In the genomic region with DNA sequence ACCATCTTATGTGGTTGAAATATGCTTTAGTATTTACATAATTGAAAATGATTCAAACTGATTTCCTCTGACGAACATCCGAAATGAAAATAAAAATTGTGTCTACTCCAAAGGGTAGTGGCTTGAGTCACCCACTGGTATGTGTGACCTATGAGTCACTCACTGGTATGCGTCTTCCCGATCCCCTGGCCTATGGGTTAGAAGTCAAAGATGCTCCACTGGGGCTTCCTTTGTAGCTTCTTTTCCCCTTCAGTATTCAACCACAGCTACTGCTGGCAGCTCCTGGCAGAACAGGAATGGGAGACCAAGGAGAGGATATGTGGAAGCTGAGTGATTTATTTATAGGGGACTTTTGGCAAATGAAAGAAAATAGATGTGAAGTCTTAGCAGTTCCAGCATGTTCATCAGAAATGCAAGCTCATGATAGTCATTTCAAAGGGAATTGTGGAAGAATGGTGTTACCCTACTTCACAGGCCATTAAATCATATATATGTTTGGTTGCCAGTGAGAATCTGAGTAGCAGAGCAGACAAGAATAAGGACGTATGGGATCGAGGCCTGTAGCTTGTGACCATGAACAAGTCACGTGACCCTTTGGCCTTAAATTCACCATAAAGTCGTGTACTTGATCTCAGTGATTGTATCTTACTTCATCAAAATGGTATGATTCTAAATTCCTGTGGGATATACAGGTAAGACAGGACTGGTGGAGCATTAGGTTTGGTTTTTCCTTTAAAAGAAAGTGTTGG, we compare ENCODE assay signal across 8 cellular contexts.
A peak's percentile ranks its signal among the peaks of the same experiment; 100 is the strongest.
DNase-seq lines count a peak whose midpoint lies in the region; ATAC-seq and TF ChIP-seq lines count a peak whose summit lies in the region.

No MANE protein-coding gene starts in this region.

- peak; percentile 17 for DNase-seq in 8988T
- peak; percentile 62 for DNase-seq in activated CD4-positive, alpha-beta T cell treated with anti-CD3 and anti-CD28 coated beads for 48 hours
- peak; percentile 86 for DNase-seq in endodermal cell
- DNase-seq in naive thymus-derived CD4-positive, alpha-beta T cell: peak in 2 of 9 donors; percentile 29 to 48
- peak in 1 of 2 donors; percentile 79 for DNase-seq in upper lobe of left lung
- no peak for DNase-seq in NCI-H146 (lab: John Stamatoyannopoulos, UW)
- DNase-seq in NCI-H2196 treated with DMSO at 0.1 percent for 48 hours (lab: John Stamatoyannopoulos, UW; ENCODE audit: unreplicated experiment): no peak

- 74 to 78% methylated on average over 6 to 8 of the region's 8 CpGs for WGBS in endodermal cell (ENCODE audit: insufficient coverage in 1 of 2, insufficient read length in 1 of 2), 2 experiments
- WGBS in upper lobe of left lung, 2 donors: 52 to 53% methylated on average over 8 of the region's 8 CpGs

- TF ChIP-seq POLR2A in upper lobe of left lung (IDR thresholded peaks at IDR 0.05): no peak

- H3K36me3 ChIP-seq in endodermal cell (ENCODE audit: control insufficient read depth, insufficient read depth, low read length) (no peaks in the 10 kb centered on the region), upper lobe of left lung (no peaks in the 10 kb centered on the region)
- no peaks in the 10 kb centered on the region for H3K36me3 ChIP-seq in naive thymus-derived CD4-positive, alpha-beta T cell (ENCODE audit: control insufficient read depth in 2 of 3, insufficient read depth in 3 of 3, low read length in 3 of 3)

- H3K27me3 Mint-ChIP-seq in endodermal cell (ENCODE audit: insufficient read depth): no peaks in the 10 kb centered on the region
- H3K27me3 Mint-ChIP-seq in naive thymus-derived CD4-positive, alpha-beta T cell: no peaks in the 10 kb centered on the region

- TF ChIP-seq CTCF in endodermal cell (conservative IDR thresholded peaks at IDR 0.05) (no peak), upper lobe of left lung (IDR thresholded peaks at IDR 0.05) (peak in 1 of 6 experiments; percentile 6)

- POLR2A ChIA-PET in naive thymus-derived CD4-positive, alpha-beta T cell (lab: Charles Lee): no interaction called here

- H3K4me1 Mint-ChIP-seq in endodermal cell: peaks cover 5% of the 10 kb centered on the region
- H3K4me1 Mint-ChIP-seq in naive thymus-derived CD4-positive, alpha-beta T cell: peaks cover 26 to 64% (median 61%) of the 10 kb centered on the region in 7 donors

- peak overlapping the region; percentile 48 for H3K27ac Mint-ChIP-seq in endodermal cell
- H3K27ac Mint-ChIP-seq in naive thymus-derived CD4-positive, alpha-beta T cell: peak overlapping the region in 7 of 9 donors; percentile 35 to 81 (median 58)

- H3K27me3 ChIP-seq in endodermal cell (ENCODE audit: control insufficient read depth, insufficient read depth, low read length, poor library complexity, severe bottlenecking): no peaks in the 10 kb centered on the region
- H3K27me3 ChIP-seq in naive thymus-derived CD4-positive, alpha-beta T cell (ENCODE audit: control insufficient read depth in 2 of 2, insufficient read depth in 2 of 2, low read length in 2 of 2): no peaks in the 10 kb centered on the region
- no peaks in the 10 kb centered on the region for H3K27me3 ChIP-seq in upper lobe of left lung

- H3K27ac ChIP-seq in endodermal cell (ENCODE audit: low read depth, low read length) (peak overlapping the region; percentile 18), upper lobe of left lung (peak overlapping the region; percentile 64 to 88 (median 76))
- H3K27ac ChIP-seq in naive thymus-derived CD4-positive, alpha-beta T cell (ENCODE audit: low read depth, low read length): no peak overlapping the region

- peak in 2 of 4 donors; percentile 88 to 95 for TF ChIP-seq EP300 in upper lobe of left lung (IDR thresholded peaks at IDR 0.05)

- H3K4me1 ChIP-seq in endodermal cell (ENCODE audit: control insufficient read depth, insufficient read depth, low read length) (no peaks in the 10 kb centered on the region), upper lobe of left lung (peaks cover 22 to 29% (median 25%) of the 10 kb centered on the region in 4 donors)
- peaks cover 9 to 26% of the 10 kb centered on the region in 2 donors for H3K4me1 ChIP-seq in naive thymus-derived CD4-positive, alpha-beta T cell (ENCODE audit: control insufficient read depth in 2 of 2, insufficient read depth in 2 of 2, low read length in 2 of 2)

- no peak overlapping the region for H3K9ac ChIP-seq in endodermal cell (ENCODE audit: extremely low read depth, low read length, poor library complexity, severe bottlenecking)

- H3K4me3 ChIP-seq in endodermal cell (ENCODE audit: low read length) (no peak overlapping the region), upper lobe of left lung (no peak overlapping the region)
- H3K4me3 ChIP-seq in naive thymus-derived CD4-positive, alpha-beta T cell (ENCODE audit: low read length): no peak overlapping the region

- ATAC-seq in HG03442 (IDR thresholded peaks at IDR 0.05; ENCODE audit: unreplicated experiment) (peak; percentile 58), upper lobe of left lung (ENCODE audit: low FRiP score in 2 of 2) (peak; percentile 91 to 96)
- peak; percentile 77 for ATAC-seq in naive thymus-derived CD4-positive, alpha-beta T cell

- intact Hi-C loops in naive thymus-derived CD4-positive, alpha-beta T cell (cut with micrococcal nuclease): loop anchor here (1.0 to 2.0 kb wide), 3 partner anchors 62 to 674 kb away; partner anchors contain the start of gene CEP83 (in 1 of the 2)

- H3K36me3 Mint-ChIP-seq in endodermal cell (ENCODE audit: low read depth): no peaks in the 10 kb centered on the region
- peaks cover 0 to 23% (median 9%) of the 10 kb centered on the region in 5 donors for H3K36me3 Mint-ChIP-seq in naive thymus-derived CD4-positive, alpha-beta T cell

- H3K9me3 ChIP-seq in endodermal cell (ENCODE audit: control insufficient read depth, low read length): no peaks in the 10 kb centered on the region
- no peaks in the 10 kb centered on the region for H3K9me3 ChIP-seq in naive thymus-derived CD4-positive, alpha-beta T cell (ENCODE audit: control insufficient read depth in 2 of 3, low read length in 3 of 3)
- no peaks in the 10 kb centered on the region for H3K9me3 ChIP-seq in upper lobe of left lung

- H3K9me3 Mint-ChIP-seq in endodermal cell: peaks cover 2% of the 10 kb centered on the region
- H3K9me3 Mint-ChIP-seq in naive thymus-derived CD4-positive, alpha-beta T cell: peaks cover 0 to 9% (median 0%) of the 10 kb centered on the region in 11 donors

- no peak overlapping the region for H3K4me3 Mint-ChIP-seq in endodermal cell
- H3K4me3 Mint-ChIP-seq in naive thymus-derived CD4-positive, alpha-beta T cell: peak overlapping the region in 4 of 10 donors; percentile 2 to 87 (median 36)

- CTCF ChIA-PET in naive thymus-derived CD4-positive, alpha-beta T cell (lab: Charles Lee): interaction anchor here (1.5 kb wide), 1 partner anchor 315 kb away, joined by 3 read pairs; no protein-coding TSS in a partner anchor

Comparison
In these comparisons a context has a peak if more than half of its experiments do, and no peak if none do; other contexts are left out.
1. DNase-seq: peak in 8988T (single experiment), activated CD4-positive, alpha-beta T cell treated with anti-CD3 and anti-CD28 coated beads for 48 hours (single experiment) and endodermal cell (single experiment); none in NCI-H146 (single experiment) and NCI-H2196 treated with DMSO at 0.1 percent for 48 hours (single experiment).
2. Peak in every context shown above with its lines, with median percentiles within 50 percentile points of each other: ATAC-seq.